Comparison of ENCODE assay signal across 13 cellular contexts in genomic region chr12:39682689-39683477, GRCh38.
DNase-seq lines count a peak whose midpoint lies in the region; ATAC-seq and FAIRE-seq lines count a peak whose summit lies in the region.
"Had no signal": no experiment of that assay in that cellular context is flagged by ENCODE, and none has a peak within 500 bp of the region (broad histone marks: within the 10 kb centered on the region; RNA-seq: fewer than 3 reads in every experiment).

No MANE protein-coding gene starts in this region.

- peak overlapping the region; percentile 83 for H3K4me3 Mint-ChIP-seq in stimulated activated naive CD8-positive, alpha-beta T cell treated with anti-CD3 and anti-CD28 coated beads, Interleukin-15, Interleukin-2, amounts not matched to agents 100 ng/mL and 50 ng/mL, for 24 hours

- no peaks in the 10 kb centered on the region for H3K9me2 ChIP-seq in Karpas-422 (replicated peaks; ENCODE audit: insufficient read depth, low read length)

- DNase-seq in stimulated activated naive CD8-positive, alpha-beta T cell treated with anti-CD3 and anti-CD28 coated beads, Interleukin-15, Interleukin-2, amounts not matched to agents 100 U/mL and 50 U/mL, for 24 hours = no peak
- DNase-seq in MG63 (no peak), middle frontal gyrus (ENCODE audit: extremely low spot score, low spot score) (no peak), Karpas-422 (no peak), EL (no peak)
- DNase-seq: islet precursor cell, NCI-H1092, NCI-H2171, upper lobe of left lung had no signal

- no peaks in the 10 kb centered on the region for H3K36me3 ChIP-seq in MG63
- H3K36me3 ChIP-seq in Karpas-422 (ENCODE audit: insufficient read depth, low read length) = no peaks in the 10 kb centered on the region
- H3K36me3 ChIP-seq: HAP-1, upper lobe of left lung had no signal

- H3K27me3 ChIP-seq in MG63 (no peaks in the 10 kb centered on the region), Karpas-422 (ENCODE audit: low read length) (no peaks in the 10 kb centered on the region)
- H3K27me3 ChIP-seq: upper lobe of left lung had no signal

- H3K79me2 ChIP-seq in Karpas-422 (ENCODE audit: low read length) = no peaks in the 10 kb centered on the region

- H3K9me3 ChIP-seq in MG63 (no peaks in the 10 kb centered on the region), Karpas-422 (ENCODE audit: low read length) (no peaks in the 10 kb centered on the region)
- H3K9me3 ChIP-seq: HAP-1, upper lobe of left lung had no signal

- no peak overlapping the region for H3K27ac ChIP-seq in Karpas-422 (ENCODE audit: low read length)
- H3K27ac ChIP-seq: upper lobe of left lung had no signal

- H3K36me3 Mint-ChIP-seq in stimulated activated naive CD8-positive, alpha-beta T cell treated with anti-CD3 and anti-CD28 coated beads, Interleukin-15, Interleukin-2, amounts not matched to agents 100 ng/mL and 50 ng/mL, for 24 hours (ENCODE audit: low read depth) = no peaks in the 10 kb centered on the region

- H3K4me1 Mint-ChIP-seq in stimulated activated naive CD8-positive, alpha-beta T cell treated with anti-CD3 and anti-CD28 coated beads, Interleukin-15, Interleukin-2, amounts not matched to agents 100 ng/mL and 50 ng/mL, for 24 hours (ENCODE audit: low read depth) = peaks cover 27% of the 10 kb centered on the region

- no peak overlapping the region for H2AFZ ChIP-seq in Karpas-422 (ENCODE audit: low read length)

- peak overlapping the region; percentile 66 for H3K27ac Mint-ChIP-seq in stimulated activated naive CD8-positive, alpha-beta T cell treated with anti-CD3 and anti-CD28 coated beads, Interleukin-15, Interleukin-2, amounts not matched to agents 100 ng/mL and 50 ng/mL, for 24 hours

- peak; percentile 83 for FAIRE-seq in colon (lab: Jason Lieb, UNC)

- no peaks in the 10 kb centered on the region for H3K4me1 ChIP-seq in Karpas-422 (ENCODE audit: low read length)
- H3K4me1 ChIP-seq: HAP-1, upper lobe of left lung had no signal

- no peak overlapping the region for H3K4me2 ChIP-seq in Karpas-422 (ENCODE audit: low read depth, low read length, poor library complexity, severe bottlenecking)

- peaks cover 8% of the 10 kb centered on the region for H3K9me3 Mint-ChIP-seq in stimulated activated naive CD8-positive, alpha-beta T cell treated with anti-CD3 and anti-CD28 coated beads, Interleukin-15, Interleukin-2, amounts not matched to agents 100 ng/mL and 50 ng/mL, for 24 hours

- H4K20me1 ChIP-seq in Karpas-422 (ENCODE audit: insufficient read depth, low read depth, low read length) = no peaks in the 10 kb centered on the region

- ATAC-seq in stimulated activated naive CD8-positive, alpha-beta T cell treated with anti-CD3 and anti-CD28 coated beads, Interleukin-15, Interleukin-2, amounts not matched to agents 100 U/mL and 50 U/mL, for 24 hours = no peak
- ATAC-seq in GM18870 (IDR thresholded peaks at IDR 0.05; ENCODE audit: unreplicated experiment) = no peak

- no peaks in the 10 kb centered on the region for H3K27me3 Mint-ChIP-seq in stimulated activated naive CD8-positive, alpha-beta T cell treated with anti-CD3 and anti-CD28 coated beads, Interleukin-15, Interleukin-2, amounts not matched to agents 100 ng/mL and 50 ng/mL, for 24 hours

- H3K4me3 ChIP-seq in MG63 = peak overlapping the region; percentile 31
- H3K4me3 ChIP-seq in Karpas-422 (ENCODE audit: low read length) = no peak overlapping the region
- H3K4me3 ChIP-seq: HAP-1, upper lobe of left lung had no signal

- H3K9ac ChIP-seq in Karpas-422 (ENCODE audit: low read length) = no peak overlapping the region
